20 cellular contexts compared by ENCODE assay signal in genomic region chr4:119525771-119526712, GRCh38.
DNase-seq lines count a peak whose midpoint lies in the region; ATAC-seq and TF ChIP-seq lines count a peak whose summit lies in the region.
"Had no signal": no experiment of that assay in that cellular context is flagged by ENCODE, and none has a peak within 500 bp of the region (broad histone marks: within the 10 kb centered on the region; RNA-seq: fewer than 3 reads in every experiment).

No MANE protein-coding gene starts in this region.

- H3K27ac ChIP-seq in hepatocyte, result peak overlapping the region; percentile 1
- H3K27ac ChIP-seq in lower lobe of right lung, result no peak overlapping the region
- H3K27ac ChIP-seq: C4-2B, neutrophil, suprapubic skin had no signal

- H3K4me2 ChIP-seq in hepatocyte (no peak overlapping the region), skeletal muscle satellite cell (ENCODE audit: low read length) (peak overlapping the region; percentile 80)

- no peaks in the 10 kb centered on the region for H3K9me2 ChIP-seq in hepatocyte (replicated peaks; ENCODE audit: insufficient read depth)

- WGBS in hepatocyte (ENCODE audit: low lambda C conversion rate, missing lambda C conversion rate), result 47% methylated on average over 3 of the region's 3 CpGs

- H3K79me2 ChIP-seq in hepatocyte, result no peaks in the 10 kb centered on the region

- H3K9me3 ChIP-seq in adipocyte (ENCODE audit: control insufficient read depth, low read length) (no peaks in the 10 kb centered on the region), hepatocyte (ENCODE audit: low read depth) (no peaks in the 10 kb centered on the region), skeletal muscle satellite cell (replicated peaks; ENCODE audit: low read length) (no peaks in the 10 kb centered on the region), lower lobe of right lung (no peaks in the 10 kb centered on the region)
- H3K9me3 ChIP-seq: neutrophil, suprapubic skin had no signal

- intact Hi-C loops in sciatic nerve (cut with DNase I), result no loop called here
- intact Hi-C loops in lower lobe of right lung (cut with DNase I), result no loop called here

- no peaks in the 10 kb centered on the region for H3K36me3 ChIP-seq in adipocyte (ENCODE audit: control insufficient read depth, insufficient read depth, low read length, severe bottlenecking)
- H3K36me3 ChIP-seq in hepatocyte (replicated peaks; ENCODE audit: insufficient read depth, low read depth), result no peaks in the 10 kb centered on the region
- H3K36me3 ChIP-seq in skeletal muscle satellite cell (ENCODE audit: insufficient read depth, low read length), result no peaks in the 10 kb centered on the region
- peaks cover 12% of the 10 kb centered on the region for H3K36me3 ChIP-seq in lower lobe of right lung
- H3K36me3 ChIP-seq: suprapubic skin had no signal

- H3K4me1 ChIP-seq in adipocyte (ENCODE audit: control insufficient read depth, insufficient read depth, low read length), result peaks cover 28% of the 10 kb centered on the region
- no peaks in the 10 kb centered on the region for H3K4me1 ChIP-seq in hepatocyte (ENCODE audit: insufficient read depth)
- peaks cover 28% of the 10 kb centered on the region for H3K4me1 ChIP-seq in skeletal muscle satellite cell (ENCODE audit: control insufficient read depth, insufficient read depth, low read length)
- peaks cover 11% of the 10 kb centered on the region for H3K4me1 ChIP-seq in lower lobe of right lung
- H3K4me1 ChIP-seq: suprapubic skin had no signal

- peak overlapping the region; percentile 12 for H3K4me3 ChIP-seq in adipocyte (ENCODE audit: low read length)
- no peak overlapping the region for H3K4me3 ChIP-seq in hepatocyte
- H3K4me3 ChIP-seq in skeletal muscle satellite cell (ENCODE audit: low read length), result no peak overlapping the region
- no peak overlapping the region for H3K4me3 ChIP-seq in lower lobe of right lung
- H3K4me3 ChIP-seq: GM12878, suprapubic skin had no signal

- ATAC-seq in sciatic nerve (no peak), GM21737 (IDR thresholded peaks at IDR 0.05; ENCODE audit: unreplicated experiment) (no peak), lower lobe of right lung (no peak)
- no peak for ATAC-seq in activated CD4-positive, CD25-positive, alpha-beta regulatory T cell treated with anti-CD3 and anti-CD28 coated beads, Interleukin-2, amount 50 U/mL, for 24 hours
- ATAC-seq: activated naive CD4-positive, alpha-beta T cell treated with anti-CD3 and anti-CD28 coated beads, Interleukin-2, amount 50 U/mL, for 72 hours; GM12878 had no signal

- H3K27me3 ChIP-seq in adipocyte (replicated peaks; ENCODE audit: control insufficient read depth, insufficient read depth, low read length) (no peaks in the 10 kb centered on the region), hepatocyte (no peaks in the 10 kb centered on the region), skeletal muscle satellite cell (ENCODE audit: control insufficient read depth, insufficient read depth, low read length) (no peaks in the 10 kb centered on the region), lower lobe of right lung (ENCODE audit: low read depth) (no peaks in the 10 kb centered on the region)
- H3K27me3 ChIP-seq: neutrophil, suprapubic skin had no signal

- H3K9ac ChIP-seq in adipocyte (ENCODE audit: low read length) (peak overlapping the region; percentile 15), skeletal muscle satellite cell (ENCODE audit: low read depth, low read length) (peak overlapping the region; percentile 27)

- no peaks in the 10 kb centered on the region for H4K20me1 ChIP-seq in hepatocyte (ENCODE audit: insufficient read depth, poor library complexity, severe bottlenecking)

- H2AFZ ChIP-seq in hepatocyte, result no peak overlapping the region

- TF ChIP-seq CTCF in hepatocyte (IDR thresholded peaks at IDR 0.05; ENCODE audit: poor library complexity) (no peak), lower lobe of right lung (IDR thresholded peaks at IDR 0.05) (no peak)

- DNase-seq in ELR (ENCODE audit: low read depth) (peak; percentile 43), adipocyte (ENCODE audit: low read depth) (no peak), hepatocyte (ENCODE audit: low spot score) (no peak), sciatic nerve (ENCODE audit: low spot score) (no peak), lower lobe of right lung (no peak)
- DNase-seq: activated B cell treated with CpG ODN at 0.5 μM for 24 hours; activated CD8-positive, alpha-beta memory T cell treated with anti-CD3 and anti-CD28 coated beads, Interleukin-2, amount 50 U/mL, for 48 hours; cerebellar nuclear complex; DND-41; erythroblast; MV-4-11; NK-92 treated with Interleukin-12 subunit alpha and Interleukin-12 subunit beta, amount 100 ng/mL, for 24 hours had no signal
